11 cellular contexts compared by ENCODE assay signal in genomic region chr6:32976334-32977069, GRCh38. TPM values are rescaled to one million over a fixed set of nuclear protein-coding genes. Genes with fewer than 3 reads are reported as not detected.
DNase-seq lines count a peak whose midpoint lies in the region; ATAC-seq and TF ChIP-seq lines count a peak whose summit lies in the region.
"Had no signal": no experiment of that assay in that cellular context is flagged by ENCODE, and none has a peak within 500 bp of the region (broad histone marks: within the 10 kb centered on the region; RNA-seq: fewer than 3 reads in every experiment).

No MANE protein-coding gene starts in this region.

- peak overlapping the region; percentile 93 for H3K4me2 ChIP-seq in Loucy (ENCODE audit: low read depth, low read length, poor library complexity, severe bottlenecking)
- H3K4me2 ChIP-seq in neural cell (ENCODE audit: low read length), result no peak overlapping the region

- peaks cover 0 to 3% (median 0%) of the 10 kb centered on the region in 5 donors for H3K9me3 Mint-ChIP-seq in CD8-positive, alpha-beta memory T cell
- H3K9me3 Mint-ChIP-seq in central memory CD8-positive, alpha-beta T cell, result no peaks in the 10 kb centered on the region

- peaks cover 94% of the 10 kb centered on the region for H4K20me1 ChIP-seq in Loucy (ENCODE audit: insufficient read depth, low read length, poor library complexity, severe bottlenecking)
- peaks cover 66% of the 10 kb centered on the region for H4K20me1 ChIP-seq in neural cell (ENCODE audit: insufficient read depth)

- H3K9me2 ChIP-seq in Loucy (replicated peaks; ENCODE audit: low read depth, low read length) (no peaks in the 10 kb centered on the region), neural cell (ENCODE audit: insufficient read depth, low read length) (no peaks in the 10 kb centered on the region)

- no peak for DNase-seq in CD8-positive, alpha-beta memory T cell
- DNase-seq in central memory CD8-positive, alpha-beta T cell (ENCODE audit: low spot score in 2 of 2), result no peak
- DNase-seq in NCI-H1092 treated with DMSO at 0.1 percent for 48 hours (lab: John Stamatoyannopoulos, UW) (no peak), Right ventricle myocardium inferior (ENCODE audit: missing footprints) (no peak)
- DNase-seq: activated gamma-delta T cell, left ventricle myocardium superior had no signal

- TF ChIP-seq EP300 in neural cell (conservative IDR thresholded peaks at IDR 0.05; ENCODE audit: poor library complexity, severe bottlenecking), result no peak

- H3K36me3 Mint-ChIP-seq in CD8-positive, alpha-beta memory T cell, result peaks cover 32 to 99% (median 33%) of the 10 kb centered on the region in 3 donors
- peaks cover 96% of the 10 kb centered on the region for H3K36me3 Mint-ChIP-seq in central memory CD8-positive, alpha-beta T cell (ENCODE audit: insufficient read depth)

- peaks cover 43% of the 10 kb centered on the region for H3K4me1 ChIP-seq in CD8-positive, alpha-beta memory T cell (ENCODE audit: insufficient read depth, low read length)
- peaks cover 47% of the 10 kb centered on the region for H3K4me1 ChIP-seq in Loucy (ENCODE audit: insufficient read depth, low read length, poor library complexity, severe bottlenecking)

- intact Hi-C loops in Right ventricle myocardium inferior (cut with DNase I), result loop anchor here (10.0 kb wide), 1 partner anchor 1002 kb away; the partner anchor contains the start of gene DXO

- TF ChIP-seq RAD21 in neural cell (conservative IDR thresholded peaks at IDR 0.05), result no peak

- H3K9ac ChIP-seq in Loucy (ENCODE audit: low read depth, low read length, poor library complexity, severe bottlenecking) (peak overlapping the region; percentile 84), neural cell (ENCODE audit: low read length) (no peak overlapping the region)

- no peaks in the 10 kb centered on the region for H3K9me3 ChIP-seq in CD8-positive, alpha-beta memory T cell (ENCODE audit: low read length)
- H3K9me3 ChIP-seq in Loucy (ENCODE audit: insufficient read depth, low read depth, low read length) (no peaks in the 10 kb centered on the region), neural cell (ENCODE audit: low read length) (no peaks in the 10 kb centered on the region)

- H3F3A ChIP-seq in Loucy (ENCODE audit: low read depth) (peaks cover 27% of the 10 kb centered on the region; the same call in 1 of the 2 replicates), neural cell (ENCODE audit: insufficient read depth, low read length, poor library complexity, severe bottlenecking) (peaks cover 4% of the 10 kb centered on the region)

- POLR2A ChIA-PET in CD8-positive, alpha-beta memory T cell (lab: Charles Lee), result interaction anchor here (1.5 to 2.6 kb wide), 2 partner anchors 9 to 138 kb away, joined by 5 to 6 read pairs; partner anchors contain the start of gene TAP2

- H3K4me3 ChIP-seq in CD8-positive, alpha-beta memory T cell (ENCODE audit: low read length), result no peak overlapping the region
- H3K4me3 ChIP-seq in Loucy (ENCODE audit: low read length, poor library complexity, severe bottlenecking), result peak overlapping the region; percentile 96
- peak overlapping the region; percentile 97 for H3K4me3 ChIP-seq in neural cell (ENCODE audit: low read length)

- peak overlapping the region; percentile 72 to 100 (median 99) for H3K27ac Mint-ChIP-seq in CD8-positive, alpha-beta memory T cell
- peak overlapping the region; percentile 99 for H3K27ac Mint-ChIP-seq in central memory CD8-positive, alpha-beta T cell (ENCODE audit: low read depth)

- H2AFZ ChIP-seq in Loucy (ENCODE audit: low read length) (no peak overlapping the region), neural cell (ENCODE audit: low read depth, low read length) (no peak overlapping the region)

- peaks cover 0 to 16% of the 10 kb centered on the region in 2 donors for H3K27me3 Mint-ChIP-seq in CD8-positive, alpha-beta memory T cell
- H3K27me3 Mint-ChIP-seq in central memory CD8-positive, alpha-beta T cell, result no peaks in the 10 kb centered on the region

- CTCF ChIA-PET in CD8-positive, alpha-beta memory T cell (lab: Charles Lee), result interaction anchor here (0.9 to 16.7 kb wide), 5 partner anchors 9 to 123 kb away, joined by 3 to 270 read pairs (median 5); partner anchors contain the start of genes HLA-DMA and TAP1

- no peak overlapping the region for H3K27ac ChIP-seq in CD8-positive, alpha-beta memory T cell (ENCODE audit: low read depth, low read length)
- H3K27ac ChIP-seq in neural cell (ENCODE audit: low read length), result no peak overlapping the region
- H3K27ac ChIP-seq: KMS-11 had no signal

- no peaks in the 10 kb centered on the region for H3K27me3 ChIP-seq in CD8-positive, alpha-beta memory T cell (ENCODE audit: insufficient read depth, low read length, poor library complexity, severe bottlenecking)
- H3K27me3 ChIP-seq in Loucy (ENCODE audit: insufficient read depth, low read length, poor library complexity, severe bottlenecking) (peaks cover 25% of the 10 kb centered on the region), neural cell (ENCODE audit: insufficient read depth, low read depth, low read length) (no peaks in the 10 kb centered on the region)

- peaks cover 75% of the 10 kb centered on the region for H3K36me3 ChIP-seq in CD8-positive, alpha-beta memory T cell (ENCODE audit: insufficient read depth, low read length)
- H3K36me3 ChIP-seq in Loucy (ENCODE audit: insufficient read depth, low read length), result peaks cover 94% of the 10 kb centered on the region
- peaks cover 27% of the 10 kb centered on the region for H3K36me3 ChIP-seq in neural cell (ENCODE audit: insufficient read depth, low read length)

- H3K4me1 Mint-ChIP-seq in CD8-positive, alpha-beta memory T cell, result peaks cover 49 to 70% (median 56%) of the 10 kb centered on the region in 3 donors
- H3K4me1 Mint-ChIP-seq in central memory CD8-positive, alpha-beta T cell, result peaks cover 77% of the 10 kb centered on the region

- H3K4me3 Mint-ChIP-seq in CD8-positive, alpha-beta memory T cell, result peak overlapping the region in 6 of 7 donors; percentile 37 to 100 (median 90)
- H3K4me3 Mint-ChIP-seq in central memory CD8-positive, alpha-beta T cell, result peak overlapping the region; percentile 97

- H3K79me2 ChIP-seq in Loucy (ENCODE audit: insufficient read depth, low read length), result peaks cover 93% of the 10 kb centered on the region
- H3K79me2 ChIP-seq in neural cell (replicated peaks; ENCODE audit: insufficient read depth, low read length), result peaks cover 69% of the 10 kb centered on the region

- no peak for TF ChIP-seq CTCF in Loucy (conservative IDR thresholded peaks at IDR 0.05; ENCODE audit: low read length)
- no peak for TF ChIP-seq CTCF in neural cell (IDR thresholded peaks at IDR 0.05; ENCODE audit: poor library complexity, severe bottlenecking)

- no peak for ATAC-seq in central memory CD8-positive, alpha-beta T cell (replicated peaks; ENCODE audit: extremely low read depth, poor library complexity, severe bottlenecking)
- ATAC-seq in GM18909 (IDR thresholded peaks at IDR 0.05; ENCODE audit: poor library complexity, unreplicated experiment), result no peak
- ATAC-seq in Right ventricle myocardium inferior, result no peak
- ATAC-seq: left ventricle myocardium superior had no signal

TF ChIP-seq in neural cell, 6 proteins besides CTCF, POLR2A, EP300 and RAD21:
- TF ChIP-seq POLR2AphosphoS5 (IDR thresholded peaks at IDR 0.05) (no peak), EZH2 (IDR thresholded peaks at IDR 0.05; ENCODE audit: borderline replicate concordance, insufficient read depth, low read length, poor library complexity, severe bottlenecking) (no peak), MXI1 (conservative IDR thresholded peaks at IDR 0.05; ENCODE audit: poor library complexity, severe bottlenecking) (no peak), TAF1 (IDR thresholded peaks at IDR 0.05; ENCODE audit: low read depth) (no peak), SMC3 (conservative IDR thresholded peaks at IDR 0.05; ENCODE audit: poor library complexity) (no peak)
- TF ChIP-seq, protein P1, sequence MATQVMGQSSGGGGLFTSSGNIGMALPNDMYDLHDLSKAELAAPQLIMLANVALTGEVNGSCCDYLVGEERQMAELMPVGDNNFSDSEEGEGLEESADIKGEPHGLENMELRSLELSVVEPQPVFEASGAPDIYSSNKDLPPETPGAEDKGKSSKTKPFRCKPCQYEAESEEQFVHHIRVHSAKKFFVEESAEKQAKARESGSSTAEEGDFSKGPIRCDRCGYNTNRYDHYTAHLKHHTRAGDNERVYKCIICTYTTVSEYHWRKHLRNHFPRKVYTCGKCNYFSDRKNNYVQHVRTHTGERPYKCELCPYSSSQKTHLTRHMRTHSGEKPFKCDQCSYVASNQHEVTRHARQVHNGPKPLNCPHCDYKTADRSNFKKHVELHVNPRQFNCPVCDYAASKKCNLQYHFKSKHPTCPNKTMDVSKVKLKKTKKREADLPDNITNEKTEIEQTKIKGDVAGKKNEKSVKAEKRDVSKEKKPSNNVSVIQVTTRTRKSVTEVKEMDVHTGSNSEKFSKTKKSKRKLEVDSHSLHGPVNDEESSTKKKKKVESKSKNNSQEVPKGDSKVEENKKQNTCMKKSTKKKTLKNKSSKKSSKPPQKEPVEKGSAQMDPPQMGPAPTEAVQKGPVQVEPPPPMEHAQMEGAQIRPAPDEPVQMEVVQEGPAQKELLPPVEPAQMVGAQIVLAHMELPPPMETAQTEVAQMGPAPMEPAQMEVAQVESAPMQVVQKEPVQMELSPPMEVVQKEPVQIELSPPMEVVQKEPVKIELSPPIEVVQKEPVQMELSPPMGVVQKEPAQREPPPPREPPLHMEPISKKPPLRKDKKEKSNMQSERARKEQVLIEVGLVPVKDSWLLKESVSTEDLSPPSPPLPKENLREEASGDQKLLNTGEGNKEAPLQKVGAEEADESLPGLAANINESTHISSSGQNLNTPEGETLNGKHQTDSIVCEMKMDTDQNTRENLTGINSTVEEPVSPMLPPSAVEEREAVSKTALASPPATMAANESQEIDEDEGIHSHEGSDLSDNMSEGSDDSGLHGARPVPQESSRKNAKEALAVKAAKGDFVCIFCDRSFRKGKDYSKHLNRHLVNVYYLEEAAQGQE (IDR thresholded peaks at IDR 0.05; ENCODE audit: borderline replicate concordance), result no peak

RNA-seq across cellular contexts. Expression of gene BRD2, which starts 8.1 kb away (rescaled TPM):
- total RNA-seq in CD8-positive, alpha-beta memory T cell, result 100 to 1,000 TPM; 373 to 387 TPM
- 89.9 TPM for polyA plus RNA-seq in CD8-positive, alpha-beta memory T cell
- 102 and 107 TPM in 2 replicates for polyA plus RNA-seq in neural cell
- polyA minus RNA-seq in neural cell, result 121 and 140 TPM in 2 replicates
- 64.1 TPM for total RNA-seq in Right ventricle myocardium inferior

RNA-seq across cellular contexts. Expression of gene HLA-DMA, which starts 23.6 kb away (rescaled TPM):
- 10 to 100 TPM; 14.0 to 16.5 TPM for total RNA-seq in CD8-positive, alpha-beta memory T cell
- polyA plus RNA-seq in CD8-positive, alpha-beta memory T cell, result 35.0 TPM
- polyA plus RNA-seq in neural cell, result 4.4 and 5.8 TPM in 2 replicates
- polyA minus RNA-seq in neural cell, result 0.97 and 1.0 TPM in 2 replicates
- total RNA-seq in Right ventricle myocardium inferior, result 19.7 TPM

RNA-seq across cellular contexts. Expression of gene HLA-DOA, which starts 32.9 kb away (rescaled TPM):
- total RNA-seq in CD8-positive, alpha-beta memory T cell, result 1 to 10 TPM; 6.7 to 6.9 TPM
- polyA plus RNA-seq in CD8-positive, alpha-beta memory T cell, result 12.0 TPM
- polyA plus RNA-seq in neural cell, result 0.07 TPM in 1 of 2 replicates, not detected in the other
- polyA minus RNA-seq in neural cell, result not detected in 2 replicates
- 1.5 TPM for total RNA-seq in Right ventricle myocardium inferior
- total RNA-seq: NCI-H460 had no signal

RNA-seq across cellular contexts. Expression of gene HLA-DMB, which starts 35.7 kb away (rescaled TPM):
- 1 to 10 TPM; 4.3 to 5.3 TPM for total RNA-seq in CD8-positive, alpha-beta memory T cell
- 25.6 TPM for polyA plus RNA-seq in CD8-positive, alpha-beta memory T cell
- polyA plus RNA-seq in neural cell, result 2.9 and 4.5 TPM in 2 replicates
- polyA minus RNA-seq in neural cell, result 2.5 and 2.9 TPM in 2 replicates
- 8.8 TPM for total RNA-seq in Right ventricle myocardium inferior
- total RNA-seq: NCI-H460 had no signal
